ENCODE assay signal across 8 cellular contexts in genomic region chr1:200154069-200154767, GRCh38.
DNase-seq lines count a peak whose midpoint lies in the region; ATAC-seq and TF ChIP-seq lines count a peak whose summit lies in the region.

No MANE protein-coding gene starts in this region.

- H3K4me1 Mint-ChIP-seq in activated T-cell treated with anti-CD3 and anti-CD28 coated beads, Interleukin-2, amount 50 U/mL, for 4 hours (ENCODE audit: low read depth), result peaks cover 41% of the 10 kb centered on the region

- H3K9me3 ChIP-seq in neutrophil, result no peaks in the 10 kb centered on the region

- intact Hi-C loops in posterior vena cava (cut with DNase I), result no loop called here

- H3K4me3 ChIP-seq in NB4 (ENCODE audit: low read depth, low read length) (no peak overlapping the region), neutrophil (ENCODE audit: low read depth in 1 of 2, low read length in 1 of 2) (peak overlapping the region in 1 of 2 experiments; percentile 32)

- DNase-seq in NB4 (ENCODE audit: low read depth) (peak; percentile 94), posterior vena cava (ENCODE audit: low spot score) (no peak), amygdala (lab: John Stamatoyannopoulos, UW) (no peak), NCI-H187 treated with DMSO at 0.1 percent for 48 hours (lab: John Stamatoyannopoulos, UW) (no peak)
- DNase-seq in activated T-cell treated with anti-CD3 and anti-CD28 coated beads, Interleukin-2, amount 50 U/mL, for 4 hours, result peak; percentile 10

- H3K36me3 ChIP-seq in neutrophil, result no peaks in the 10 kb centered on the region

- peak; percentile 87 for ATAC-seq in GM18508 (IDR thresholded peaks at IDR 0.05; ENCODE audit: insufficient read depth, unreplicated experiment)
- ATAC-seq in HG02571 (IDR thresholded peaks at IDR 0.05; ENCODE audit: unreplicated experiment), result peak; percentile 78
- peak; percentile 81 to 85 for ATAC-seq in activated T-cell treated with anti-CD3 and anti-CD28 coated beads, Interleukin-2, amount 50 U/mL, for 4 hours

- peak overlapping the region; percentile 85 for H3K27ac ChIP-seq in neutrophil

- H3K4me1 ChIP-seq in neutrophil (ENCODE audit: control insufficient read depth in 1 of 2, insufficient read depth in 1 of 2, low read depth in 1 of 2, low read length in 1 of 2), result peaks cover 39 to 44% of the 10 kb centered on the region in 2 experiments

- H3K36me3 Mint-ChIP-seq in activated T-cell treated with anti-CD3 and anti-CD28 coated beads, Interleukin-2, amount 50 U/mL, for 4 hours (ENCODE audit: insufficient read depth), result no peaks in the 10 kb centered on the region

- TF ChIP-seq CTCF in NB4 (IDR thresholded peaks at IDR 0.05; ENCODE audit: low read depth, low read length) (no peak), neutrophil (IDR thresholded peaks at IDR 0.05) (no peak)

- H3K9me3 Mint-ChIP-seq in activated T-cell treated with anti-CD3 and anti-CD28 coated beads, Interleukin-2, amount 50 U/mL, for 4 hours, result no peaks in the 10 kb centered on the region

- TF ChIP-seq POLR2A in NB4 (IDR thresholded peaks at IDR 0.05; ENCODE audit: extremely low read depth, insufficient read length), result no peak

- no peaks in the 10 kb centered on the region for H3K27me3 ChIP-seq in neutrophil

- peak overlapping the region; percentile 56 for H3K4me3 Mint-ChIP-seq in activated T-cell treated with anti-CD3 and anti-CD28 coated beads, Interleukin-2, amount 50 U/mL, for 4 hours

- H3K27me3 Mint-ChIP-seq in activated T-cell treated with anti-CD3 and anti-CD28 coated beads, Interleukin-2, amount 50 U/mL, for 4 hours (ENCODE audit: low read depth), result no peaks in the 10 kb centered on the region

Comparison
In these comparisons a context has a peak if more than half of its experiments do, and no peak if none do; other contexts are left out.
1. DNase-seq: peak in NB4 (single experiment) and activated T-cell treated with anti-CD3 and anti-CD28 coated beads, Interleukin-2, amount 50 U/mL, for 4 hours (single experiment); none in posterior vena cava (single experiment), amygdala (0 of 56) and NCI-H187 treated with DMSO at 0.1 percent for 48 hours (single experiment).
2. Peak in every context shown above with its lines, with median percentiles within 50 percentile points of each other: ATAC-seq.